ENCODE assay signal across 8 cellular contexts in genomic region chr1:113931456-113931855, GRCh38. TPM values are rescaled to one million over a fixed set of nuclear protein-coding genes. Genes with fewer than 3 reads are reported as not detected.
DNase-seq lines count a peak whose midpoint lies in the region; ATAC-seq and TF ChIP-seq lines count a peak whose summit lies in the region.

No MANE protein-coding gene starts in this region.

- H3K9me3 Mint-ChIP-seq in activated CD4-positive, alpha-beta T cell treated with anti-CD3 and anti-CD28 coated beads for 36 hours (ENCODE audit: low read depth) = no peaks in the 10 kb centered on the region
- no peaks in the 10 kb centered on the region for H3K9me3 Mint-ChIP-seq in stimulated activated memory B cell treated with anti-CD40 and anti-IgM and Interleukin-4, amounts not matched to agents 10 μg/mL and 1 μg/mL and 100 μg/mL, for 72 hours

- DNase-seq in activated CD4-positive, alpha-beta T cell treated with anti-CD3 and anti-CD28 coated beads for 36 hours = no peak
- no peak for DNase-seq in activated CD4-positive, alpha-beta T cell treated with anti-CD3 and anti-CD28 coated beads, Interleukin-2, amount 50 U/mL, for 48 hours
- DNase-seq in T-helper 17 cell (no peak), fibroblast of mammary gland (ENCODE audit: low read depth) (peak; percentile 62), DMS53 (lab: John Stamatoyannopoulos, UW) (no peak), KG1 (lab: John Stamatoyannopoulos, UW) (no peak)

- peak overlapping the region; percentile 90 for H3K27ac Mint-ChIP-seq in activated CD4-positive, alpha-beta T cell treated with anti-CD3 and anti-CD28 coated beads for 36 hours
- peak overlapping the region; percentile 99 for H3K27ac Mint-ChIP-seq in T-helper 17 cell
- peak overlapping the region; percentile 94 for H3K27ac Mint-ChIP-seq in stimulated activated memory B cell treated with anti-CD40 and anti-IgM and Interleukin-4, amounts not matched to agents 10 μg/mL and 1 μg/mL and 100 μg/mL, for 72 hours

- H3K9me3 ChIP-seq in T-helper 17 cell (ENCODE audit: control insufficient read depth, low read length, poor library complexity, severe bottlenecking) = no peaks in the 10 kb centered on the region

- ATAC-seq in activated CD4-positive, alpha-beta T cell treated with anti-CD3 and anti-CD28 coated beads for 36 hours = no peak
- no peak for ATAC-seq in T-helper 17 cell
- ATAC-seq in stimulated activated memory B cell treated with anti-CD40 and anti-IgM and Interleukin-4, amounts not matched to agents 10 μg/mL and 1 μg/mL and 100 μg/mL, for 72 hours = no peak
- no peak for ATAC-seq in GM21723 (IDR thresholded peaks at IDR 0.05; ENCODE audit: unreplicated experiment)

- CTCF ChIA-PET in activated CD4-positive, alpha-beta T cell treated with anti-CD3 and anti-CD28 coated beads for 36 hours (lab: Charles Lee) = interaction anchor here (0.7 to 13.6 kb wide), 6 partner anchors 9 to 99 kb away, joined by 4 to 155 read pairs (median 20); partner anchors contain the start of genes AP4B1 and DCLRE1B

- H3K4me1 Mint-ChIP-seq in activated CD4-positive, alpha-beta T cell treated with anti-CD3 and anti-CD28 coated beads for 36 hours = peaks cover 61% of the 10 kb centered on the region
- H3K4me1 Mint-ChIP-seq in T-helper 17 cell = peaks cover 68% of the 10 kb centered on the region
- H3K4me1 Mint-ChIP-seq in stimulated activated memory B cell treated with anti-CD40 and anti-IgM and Interleukin-4, amounts not matched to agents 10 μg/mL and 1 μg/mL and 100 μg/mL, for 72 hours = peaks cover 55% of the 10 kb centered on the region

- intact Hi-C loops in activated CD4-positive, alpha-beta T cell treated with anti-CD3 and anti-CD28 coated beads for 36 hours (cut with DNase I, micrococcal nuclease) = loop anchor here (1.0 to 5.0 kb wide), 4 partner anchors 9 to 1313 kb away; partner anchors contain the start of genes CAPZA1 (in 1 of the 2), OLFML3 (in 1 of the 2) and ST7L (in 1 of the 2)

- peak overlapping the region; percentile 84 for H3K4me3 Mint-ChIP-seq in activated CD4-positive, alpha-beta T cell treated with anti-CD3 and anti-CD28 coated beads for 36 hours
- peak overlapping the region; percentile 98 for H3K4me3 Mint-ChIP-seq in T-helper 17 cell
- peak overlapping the region; percentile 88 for H3K4me3 Mint-ChIP-seq in stimulated activated memory B cell treated with anti-CD40 and anti-IgM and Interleukin-4, amounts not matched to agents 10 μg/mL and 1 μg/mL and 100 μg/mL, for 72 hours

- H3K4me3 ChIP-seq in fibroblast of mammary gland (ENCODE audit: control insufficient read depth, low read depth, low read length) = peak overlapping the region; percentile 3

- H3K27me3 Mint-ChIP-seq in activated CD4-positive, alpha-beta T cell treated with anti-CD3 and anti-CD28 coated beads for 36 hours = no peaks in the 10 kb centered on the region
- no peaks in the 10 kb centered on the region for H3K27me3 Mint-ChIP-seq in T-helper 17 cell
- no peaks in the 10 kb centered on the region for H3K27me3 Mint-ChIP-seq in stimulated activated memory B cell treated with anti-CD40 and anti-IgM and Interleukin-4, amounts not matched to agents 10 μg/mL and 1 μg/mL and 100 μg/mL, for 72 hours

- H3K36me3 Mint-ChIP-seq in activated CD4-positive, alpha-beta T cell treated with anti-CD3 and anti-CD28 coated beads for 36 hours (ENCODE audit: low read depth) = peaks cover 17% of the 10 kb centered on the region
- peaks cover 15% of the 10 kb centered on the region for H3K36me3 Mint-ChIP-seq in T-helper 17 cell (ENCODE audit: low read depth)
- peaks cover 11% of the 10 kb centered on the region for H3K36me3 Mint-ChIP-seq in stimulated activated memory B cell treated with anti-CD40 and anti-IgM and Interleukin-4, amounts not matched to agents 10 μg/mL and 1 μg/mL and 100 μg/mL, for 72 hours

- POLR2A ChIA-PET in activated CD4-positive, alpha-beta T cell treated with anti-CD3 and anti-CD28 coated beads for 36 hours (lab: Charles Lee) = interaction anchor here (0.6 to 4.3 kb wide), 7 partner anchors 9 to 572 kb away, joined by 3 to 78 read pairs (median 5); partner anchors contain the start of genes AP4B1 and DCLRE1B

- TF ChIP-seq CTCF in fibroblast of mammary gland (conservative IDR thresholded peaks at IDR 0.05; ENCODE audit: control insufficient read depth, insufficient read depth, low read depth, low read length) = no peak

RNA-seq across cellular contexts. Expression of gene HIPK1, which starts 2.3 kb away (rescaled TPM):
- total RNA-seq in activated CD4-positive, alpha-beta T cell treated with anti-CD3 and anti-CD28 coated beads for 36 hours = 10 to 100 TPM; 42.2 to 50.3 TPM
- total RNA-seq in T-helper 17 cell = 100 to 1,000 TPM; 228 to 253 TPM

RNA-seq across cellular contexts. Expression of gene DCLRE1B, which starts 26.3 kb away (rescaled TPM):
- total RNA-seq in activated CD4-positive, alpha-beta T cell treated with anti-CD3 and anti-CD28 coated beads for 36 hours = 10 to 100 TPM; 18.2 to 21.8 TPM
- total RNA-seq in T-helper 17 cell = 1 to 10 TPM; 5.4 to 7.0 TPM

RNA-seq across cellular contexts. Expression of gene AP4B1, which starts 26.9 kb away (rescaled TPM):
- 10 to 100 TPM; 27.7 to 39.2 TPM for total RNA-seq in activated CD4-positive, alpha-beta T cell treated with anti-CD3 and anti-CD28 coated beads for 36 hours
- total RNA-seq in T-helper 17 cell = 10 to 100 TPM; 52.1 to 56.1 TPM

RNA-seq across cellular contexts. Expression of gene BCL2L15, which starts 44.1 kb away (rescaled TPM):
- 1 to 10 TPM; 1.1 to 1.3 TPM for total RNA-seq in activated CD4-positive, alpha-beta T cell treated with anti-CD3 and anti-CD28 coated beads for 36 hours
- total RNA-seq in T-helper 17 cell = 1 to 10 TPM; 1.4 to 1.5 TPM

RNA-seq across cellular contexts. Expression of gene OLFML3, which starts 47.8 kb away (rescaled TPM):
- under 1 TPM in 1 of 2 experiments, not detected in 1; 0.11 TPM for total RNA-seq in activated CD4-positive, alpha-beta T cell treated with anti-CD3 and anti-CD28 coated beads for 36 hours
- 1 to 10 TPM; 1.0 to 1.2 TPM for total RNA-seq in T-helper 17 cell

Comparison
In these comparisons a context has a peak if more than half of its experiments do, and no peak if none do; other contexts are left out.
1. RNA of gene HIPK1, which starts 2.3 kb away (total RNA-seq): 228 to 253 TPM in T-helper 17 cell; 42.2 to 50.3 TPM in activated CD4-positive, alpha-beta T cell treated with anti-CD3 and anti-CD28 coated beads for 36 hours; every median in the first group is over 4 times any median in the second.
2. Peak in every context shown above with its lines, with median percentiles within 50 percentile points of each other: H3K27ac Mint-ChIP-seq and H3K4me3 Mint-ChIP-seq.